8 cellular contexts compared by ENCODE assay signal in the genomic region with DNA sequence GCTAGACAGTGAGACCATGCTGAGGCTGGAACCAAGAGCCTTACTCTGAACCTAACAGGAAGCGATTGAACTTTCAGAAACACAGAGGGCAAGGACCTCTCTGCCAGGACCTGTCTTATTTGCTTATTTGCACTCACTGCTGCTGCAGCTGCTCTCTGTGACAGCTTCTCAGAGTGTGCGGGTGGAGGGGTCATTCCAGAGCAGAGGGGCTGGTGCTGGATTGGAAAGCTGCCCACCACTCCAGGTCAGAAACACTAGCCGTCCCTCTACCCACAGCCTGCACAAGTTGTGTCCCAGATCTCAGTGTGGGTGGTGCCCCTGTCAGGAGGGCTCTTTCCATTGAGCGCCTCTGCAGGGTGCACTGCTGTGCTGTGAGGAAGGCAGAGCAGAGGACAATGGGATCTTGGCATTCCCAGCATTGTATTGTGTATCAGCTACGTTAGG.
A peak's percentile ranks its signal among the peaks of the same experiment; 100 is the strongest.
DNase-seq lines count a peak whose midpoint lies in the region; ATAC-seq and TF ChIP-seq lines count a peak whose summit lies in the region.

No MANE protein-coding gene starts in this region.

- no CpG with 5 or more reads among the region's 5 CpGs for WGBS in trophoblast cell (ENCODE audit: extremely low coverage, insufficient coverage, insufficient read length)
- 91 to 92% methylated on average over 5 of the region's 5 CpGs for WGBS in lower leg skin, 2 donors
- WGBS in ovary, 3 donors: 64 to 80% (median 79%) methylated on average over 5 of the region's 5 CpGs
- WGBS in thyroid gland, 2 donors: 73 to 90% methylated on average over 4 to 5 of the region's 5 CpGs

- H3K4me3 ChIP-seq in trophoblast cell (ENCODE audit: low read depth, low read length): no peak overlapping the region
- H3K4me3 ChIP-seq in lower leg skin (ENCODE audit: low read depth, poor library complexity, severe bottlenecking): no peak overlapping the region
- no peak overlapping the region for H3K4me3 ChIP-seq in ovary
- H3K4me3 ChIP-seq in thyroid gland (replicated peaks in 1 of 3): no peak overlapping the region

- no peak overlapping the region for H2AK5ac ChIP-seq in trophoblast cell (ENCODE audit: low read length)

- no peak for TF ChIP-seq EP300 in ovary (IDR thresholded peaks at IDR 0.05)

- H3K23ac ChIP-seq in trophoblast cell (ENCODE audit: low read length): no peak overlapping the region

- intact Hi-C loops in lower leg skin (cut with DNase I; ENCODE audit: low total_unique reads) (no loop called here), ovary (cut with DNase I) (loop anchor here in 1 of 4 donors (10.0 kb wide), 1 partner anchor 108 kb away; no protein-coding TSS in a partner anchor), thyroid gland (cut with DNase I) (no loop called here)

- no peak overlapping the region for H4K91ac ChIP-seq in trophoblast cell (ENCODE audit: low read depth, low read length)

- peak overlapping the region; percentile 16 for H3K18ac ChIP-seq in trophoblast cell (ENCODE audit: low read length)

- TF ChIP-seq CTCF in lower leg skin (IDR thresholded peaks at IDR 0.05) (no peak), ovary (IDR thresholded peaks at IDR 0.05) (no peak), thyroid gland (IDR thresholded peaks at IDR 0.05) (no peak)

- no peaks in the 10 kb centered on the region for H3K9me3 ChIP-seq in T-helper 17 cell (ENCODE audit: control insufficient read depth, low read length, poor library complexity, severe bottlenecking)
- H3K9me3 ChIP-seq in trophoblast cell (ENCODE audit: insufficient read depth, low read depth, low read length): peaks cover 1% of the 10 kb centered on the region
- no peaks in the 10 kb centered on the region for H3K9me3 ChIP-seq in ovary
- no peaks in the 10 kb centered on the region for H3K9me3 ChIP-seq in thyroid gland

- peak overlapping the region; percentile 63 for H3K4me3 Mint-ChIP-seq in T-helper 17 cell

- H3K27me3 Mint-ChIP-seq in T-helper 17 cell: no peaks in the 10 kb centered on the region

- H3K27me3 ChIP-seq in trophoblast cell (ENCODE audit: insufficient read depth, low read length) (no peaks in the 10 kb centered on the region), ovary (no peaks in the 10 kb centered on the region), thyroid gland (no peaks in the 10 kb centered on the region)

- no peak overlapping the region for H4K8ac ChIP-seq in trophoblast cell (ENCODE audit: low read depth, low read length)

- peak; percentile 58 for ATAC-seq in GM19328 (IDR thresholded peaks at IDR 0.05; ENCODE audit: unreplicated experiment)
- peak; percentile 51 for ATAC-seq in HG02970 (IDR thresholded peaks at IDR 0.05; ENCODE audit: low FRiP score, unreplicated experiment)
- peak; percentile 39 for ATAC-seq in T-helper 17 cell

- H2BK12ac ChIP-seq in trophoblast cell (ENCODE audit: low read length): no peak overlapping the region

- peaks cover 48% of the 10 kb centered on the region for H3K4me1 Mint-ChIP-seq in T-helper 17 cell

- H3K36me3 ChIP-seq in trophoblast cell (ENCODE audit: control insufficient read depth in 1 of 2, insufficient read depth in 2 of 2, low read length in 2 of 2) (no peaks in the 10 kb centered on the region), ovary (no peaks in the 10 kb centered on the region), thyroid gland (no peaks in the 10 kb centered on the region)

- no peak overlapping the region for H3K14ac ChIP-seq in trophoblast cell (ENCODE audit: low read length)

- TF ChIP-seq POLR2A in lower leg skin (IDR thresholded peaks at IDR 0.05): no peak
- TF ChIP-seq POLR2A in ovary (IDR thresholded peaks at IDR 0.05): no peak
- no peak for TF ChIP-seq POLR2A in thyroid gland (IDR thresholded peaks at IDR 0.05)

- H4K12ac ChIP-seq in trophoblast cell (ENCODE audit: low read depth, low read length): no peak overlapping the region

- no peak overlapping the region for H3K9ac ChIP-seq in trophoblast cell (ENCODE audit: low read length)

- H3K4me1 ChIP-seq in trophoblast cell (ENCODE audit: control insufficient read depth in 1 of 2, insufficient read depth in 2 of 2, low read length in 2 of 2): peaks cover 0 to 5% of the 10 kb centered on the region in 2 experiments
- peaks cover 17% of the 10 kb centered on the region for H3K4me1 ChIP-seq in ovary (ENCODE audit: insufficient read depth)
- H3K4me1 ChIP-seq in thyroid gland: peaks cover 4 to 34% of the 10 kb centered on the region in 2 donors

- H3K79me2 ChIP-seq in trophoblast cell (ENCODE audit: control insufficient read depth, insufficient read depth, low read length, poor library complexity): peaks cover 2% of the 10 kb centered on the region

- H3K4me2 ChIP-seq in trophoblast cell (ENCODE audit: low read length): no peak overlapping the region

- H2BK120ac ChIP-seq in trophoblast cell (ENCODE audit: insufficient read depth, low read length, poor library complexity): no peak overlapping the region

- no peaks in the 10 kb centered on the region for H3K79me1 ChIP-seq in trophoblast cell (ENCODE audit: low read length)

- H2AFZ ChIP-seq in trophoblast cell (ENCODE audit: insufficient read depth, low read length, poor library complexity): no peak overlapping the region

- H3K4ac ChIP-seq in trophoblast cell (ENCODE audit: low read depth, low read length): no peak overlapping the region

- no peaks in the 10 kb centered on the region for H3K36me3 Mint-ChIP-seq in T-helper 17 cell (ENCODE audit: low read depth)

- H3K27ac Mint-ChIP-seq in T-helper 17 cell: no peak overlapping the region

- DNase-seq in T-helper 17 cell (no peak), trophoblast cell (no peak), lower leg skin (ENCODE audit: low spot score in 2 of 2) (no peak), ovary (no peak), thyroid gland (no peak)
- DNase-seq in activated CD4-positive, CD25-positive, alpha-beta regulatory T cell (lab: John Stamatoyannopoulos, UW): no peak

- no peak overlapping the region for H2BK5ac ChIP-seq in trophoblast cell (ENCODE audit: low read depth, low read length, poor library complexity)

- H3K27ac ChIP-seq in trophoblast cell (ENCODE audit: low read depth, low read length) (no peak overlapping the region), ovary (no peak overlapping the region), thyroid gland (no peak overlapping the region)
